17 cellular contexts compared by ENCODE assay signal in the genomic region with DNA sequence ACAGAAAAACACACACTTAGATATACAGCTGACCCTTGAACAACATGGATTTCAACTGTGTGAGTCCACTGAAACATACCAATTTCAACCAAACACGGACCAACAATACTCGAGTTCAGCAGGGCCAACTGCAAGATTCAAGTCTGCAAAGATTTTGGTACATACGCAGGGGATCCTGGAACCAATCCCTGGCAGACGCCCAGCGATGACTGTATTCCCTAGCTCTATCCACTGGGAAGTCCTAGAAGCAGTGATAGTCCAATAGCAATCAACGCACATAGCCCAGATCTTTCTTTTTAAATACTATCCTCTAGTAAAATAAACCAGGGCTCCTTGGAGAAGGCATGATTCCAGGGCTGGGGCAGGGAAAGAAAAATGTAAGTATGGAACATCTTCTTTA.
"Had no signal": no experiment of that assay in that cellular context is flagged by ENCODE, and none has a peak within 500 bp of the region (broad histone marks: within the 10 kb centered on the region; RNA-seq: fewer than 3 reads in every experiment).

No MANE protein-coding gene starts in this region.

- H3K9me3 ChIP-seq: mucosa of descending colon, stomach, thyroid gland had no signal

- H3K4me1 ChIP-seq: thyroid gland had no signal

- H3K27me3 ChIP-seq: stomach, thyroid gland had no signal

- H3K4me3 ChIP-seq: mucosa of descending colon, stomach, thyroid gland had no signal

- ATAC-seq: activated CD4-positive, alpha-beta T cell treated with anti-CD3 and anti-CD28 coated beads for 36 hours; activated CD8-positive, alpha-beta T cell treated with anti-CD3 and anti-CD28 coated beads for 36 hours; activated T-cell treated with anti-CD3 and anti-CD28 coated beads, Interleukin-2, amount 50 U/mL, for 72 hours; effector memory CD8-positive, alpha-beta T cell; left colon; mucosa of descending colon; natural killer cell had no signal

- H3K27ac ChIP-seq: stomach, thyroid gland, VCaP had no signal

- DNase-seq: activated CD4-positive, alpha-beta T cell treated with anti-CD3 and anti-CD28 coated beads for 36 hours; activated CD8-positive, alpha-beta memory T cell treated with anti-CD3 and anti-CD28 coated beads, Interleukin-2, amount 50 U/mL, for 4 hours; activated CD8-positive, alpha-beta T cell treated with anti-CD3 and anti-CD28 coated beads for 36 hours; activated T-cell treated with anti-CD3 and anti-CD28 coated beads, Interleukin-2, amount 50 U/mL, for 72 hours; cerebellar nuclear complex; effector memory CD8-positive, alpha-beta T cell; glutamatergic neuron; left colon; mucosa of descending colon; natural killer cell; nucleus accumbens; stimulated activated CD4-positive, alpha-beta T cell treated with anti-CD3 and anti-CD28 coated beads, Interleukin-15, amount 100 ng/mL, for 24 hours; stimulated activated CD4-positive, alpha-beta T cell treated with anti-CD3 and anti-CD28 coated beads, Interleukin-4, amount 100 ng/mL, for 24 hours; stomach; T1000; thyroid gland had no signal
